In the genomic region with DNA sequence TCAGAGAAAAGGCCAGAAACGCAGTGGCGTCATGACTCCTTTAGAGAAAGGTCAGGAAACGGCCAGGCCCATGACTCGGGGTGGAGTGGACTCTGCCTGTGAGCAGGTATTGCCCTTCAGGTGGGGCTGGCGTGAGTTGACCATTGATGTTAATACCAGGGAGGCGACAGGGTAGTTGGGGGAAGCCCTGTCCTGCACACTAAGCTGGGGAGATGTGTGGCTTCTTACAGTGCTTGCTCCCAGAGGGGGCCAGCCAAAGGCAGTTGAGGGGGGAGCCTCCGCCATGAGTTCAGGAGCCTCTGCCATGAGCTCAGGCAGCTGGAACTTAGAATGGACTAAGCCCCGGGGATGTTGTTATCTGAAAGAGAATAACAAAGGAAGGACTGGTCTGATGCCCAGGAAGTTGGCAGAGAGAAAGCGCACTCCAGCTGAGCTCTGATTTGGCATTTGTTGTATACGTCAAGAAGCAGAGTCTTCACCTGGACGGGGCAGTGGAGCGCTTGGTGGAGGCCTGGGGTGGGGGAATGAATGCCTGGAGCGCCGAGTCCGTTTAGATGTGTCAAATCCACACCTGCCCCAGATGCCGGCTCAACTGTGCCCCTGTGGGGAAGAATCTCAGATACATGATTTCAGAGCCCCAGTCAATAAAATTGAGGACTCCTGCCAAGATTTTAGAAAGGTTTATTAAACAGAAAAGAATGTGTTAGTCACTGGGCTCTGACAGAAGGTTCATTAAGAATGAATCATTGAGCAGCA, we compare ENCODE assay signal across 10 cellular contexts.
A peak's percentile ranks its signal among the peaks of the same experiment; 100 is the strongest.
DNase-seq lines count a peak whose midpoint lies in the region; ATAC-seq and TF ChIP-seq lines count a peak whose summit lies in the region.
"Had no signal": no experiment of that assay in that cellular context is flagged by ENCODE, and none has a peak within 500 bp of the region (broad histone marks: within the 10 kb centered on the region; RNA-seq: fewer than 3 reads in every experiment).

No MANE protein-coding gene starts in this region.

- peaks cover 18% of the 10 kb centered on the region for H3K4me1 ChIP-seq in osteoblast (ENCODE audit: insufficient read depth, low read length)
- H3K4me1 ChIP-seq: ascending aorta, heart left ventricle had no signal

- H4K20me1 ChIP-seq in osteoblast (ENCODE audit: insufficient read depth, low read length), result peaks cover 16% of the 10 kb centered on the region

- no peaks in the 10 kb centered on the region for H3K36me3 Mint-ChIP-seq in natural killer cell treated with Interleukin-12 subunit alpha and Interleukin-12 subunit beta and Interleukin-15 and Interleukin-18, amount 100 ng/mL, for 72 hours
- peaks cover 15% of the 10 kb centered on the region for H3K36me3 Mint-ChIP-seq in CD4-positive, alpha-beta T cell (ENCODE audit: low read depth)

- POLR2A ChIA-PET in CD4-positive, alpha-beta T cell (lab: Charles Lee), result no interaction called here

- no peak for ATAC-seq in GM18870 (IDR thresholded peaks at IDR 0.05; ENCODE audit: unreplicated experiment)
- no peak for ATAC-seq in natural killer cell treated with Interleukin-12 subunit alpha and Interleukin-12 subunit beta and Interleukin-15 and Interleukin-18, amount 100 ng/mL, for 72 hours
- no peak for ATAC-seq in CD4-positive, alpha-beta T cell (ENCODE audit: poor library complexity)

- H3K27me3 Mint-ChIP-seq in natural killer cell treated with Interleukin-12 subunit alpha and Interleukin-12 subunit beta and Interleukin-15 and Interleukin-18, amount 100 ng/mL, for 72 hours, result no peaks in the 10 kb centered on the region
- H3K27me3 Mint-ChIP-seq in CD4-positive, alpha-beta T cell, result no peaks in the 10 kb centered on the region

- H3K9me3 Mint-ChIP-seq in natural killer cell treated with Interleukin-12 subunit alpha and Interleukin-12 subunit beta and Interleukin-15 and Interleukin-18, amount 100 ng/mL, for 72 hours, result no peaks in the 10 kb centered on the region
- no peaks in the 10 kb centered on the region for H3K9me3 Mint-ChIP-seq in CD4-positive, alpha-beta T cell

- H2AFZ ChIP-seq in osteoblast (ENCODE audit: low read length), result peak overlapping the region; percentile 35

- peak; percentile 59 for DNase-seq in G401 (ENCODE audit: low spot score)
- peak; percentile 66 to 83 for DNase-seq in NCI-H446 (lab: John Stamatoyannopoulos, UW)
- DNase-seq in dedifferentiated amniotic fluid mesenchymal stem cell (ENCODE audit: extremely low spot score), result peak; percentile 22
- peak; percentile 97 for DNase-seq in osteoblast (ENCODE audit: insufficient read length, low spot score, missing footprints)
- no peak for DNase-seq in natural killer cell treated with Interleukin-12 subunit alpha and Interleukin-12 subunit beta and Interleukin-15 and Interleukin-18, amount 100 ng/mL, for 72 hours (ENCODE audit: low spot score)
- DNase-seq in CD4-positive, alpha-beta T cell, result no peak
- DNase-seq in NCI-H1417 treated with DMSO at 0.1 percent for 48 hours (lab: John Stamatoyannopoulos, UW), result no peak
- DNase-seq: heart left ventricle had no signal

- H3K79me2 ChIP-seq in osteoblast (ENCODE audit: insufficient read depth, low read length), result no peaks in the 10 kb centered on the region

- no peak for TF ChIP-seq CTCF in osteoblast (IDR thresholded peaks at IDR 0.05; ENCODE audit: extremely low read depth, low read depth, low read length)
- no peak for TF ChIP-seq CTCF in CD4-positive, alpha-beta T cell (IDR thresholded peaks at IDR 0.05)

- CTCF ChIA-PET in CD4-positive, alpha-beta T cell (lab: Charles Lee), result no interaction called here

- H3K4me1 Mint-ChIP-seq in natural killer cell treated with Interleukin-12 subunit alpha and Interleukin-12 subunit beta and Interleukin-15 and Interleukin-18, amount 100 ng/mL, for 72 hours (ENCODE audit: low read depth in 2 of 2), result peaks cover 11 to 18% of the 10 kb centered on the region in 2 donors
- peaks cover 4% of the 10 kb centered on the region for H3K4me1 Mint-ChIP-seq in CD4-positive, alpha-beta T cell (ENCODE audit: low read depth)

- in situ Hi-C loops in G401 (cut with HindIII; ENCODE audit: low sequenced_read_pairs), result no loop called here

- no peaks in the 10 kb centered on the region for H3K27me3 ChIP-seq in osteoblast (ENCODE audit: insufficient read depth, low read length)
- no peaks in the 10 kb centered on the region for H3K27me3 ChIP-seq in CD4-positive, alpha-beta T cell (ENCODE audit: control insufficient read depth, insufficient read depth, low read length)
- H3K27me3 ChIP-seq: ascending aorta, heart left ventricle had no signal

- peak overlapping the region; percentile 81 for H3K27ac ChIP-seq in osteoblast (ENCODE audit: low read depth, low read length)
- no peak overlapping the region for H3K27ac ChIP-seq in CD4-positive, alpha-beta T cell (ENCODE audit: low read depth, low read length)
- H3K27ac ChIP-seq: ascending aorta, heart left ventricle had no signal

- H3K27ac Mint-ChIP-seq in natural killer cell treated with Interleukin-12 subunit alpha and Interleukin-12 subunit beta and Interleukin-15 and Interleukin-18, amount 100 ng/mL, for 72 hours, result no peak overlapping the region
- no peak overlapping the region for H3K27ac Mint-ChIP-seq in CD4-positive, alpha-beta T cell

- peak overlapping the region; percentile 47 for H3K4me2 ChIP-seq in osteoblast (ENCODE audit: insufficient read depth, low read length)

- no peaks in the 10 kb centered on the region for H3K9me3 ChIP-seq in osteoblast (ENCODE audit: low read depth, low read length)
- H3K9me3 ChIP-seq in CD4-positive, alpha-beta T cell (ENCODE audit: control insufficient read depth, low read length), result no peaks in the 10 kb centered on the region
- H3K9me3 ChIP-seq: ascending aorta, heart left ventricle had no signal

- intact Hi-C loops in CD4-positive, alpha-beta T cell (cut with DNase I, micrococcal nuclease), result no loop called here

- H3K4me3 Mint-ChIP-seq in natural killer cell treated with Interleukin-12 subunit alpha and Interleukin-12 subunit beta and Interleukin-15 and Interleukin-18, amount 100 ng/mL, for 72 hours, result no peak overlapping the region
- H3K4me3 Mint-ChIP-seq in CD4-positive, alpha-beta T cell, result no peak overlapping the region

- H3K4me3 ChIP-seq in osteoblast (ENCODE audit: insufficient read depth, low read length), result peak overlapping the region; percentile 29
- H3K4me3 ChIP-seq: ascending aorta, heart left ventricle had no signal

- no peaks in the 10 kb centered on the region for H3K36me3 ChIP-seq in osteoblast (ENCODE audit: insufficient read depth, low read length)
- H3K36me3 ChIP-seq: ascending aorta had no signal

Comparison
In these comparisons a context has a peak if more than half of its experiments do, and no peak if none do; other contexts are left out.
1. DNase-seq: peak in G401 (single experiment), NCI-H446 (2 of 2), dedifferentiated amniotic fluid mesenchymal stem cell (single experiment) and osteoblast (single experiment); none in natural killer cell treated with Interleukin-12 subunit alpha and Interleukin-12 subunit beta and Interleukin-15 and Interleukin-18, amount 100 ng/mL, for 72 hours (single experiment), CD4-positive, alpha-beta T cell (0 of 10) and NCI-H1417 treated with DMSO at 0.1 percent for 48 hours (single experiment).